Comparison of ENCODE assay signal across 8 cellular contexts in genomic region chr2:85601771-85602475, GRCh38. TPM values are rescaled to one million over a fixed set of nuclear protein-coding genes. Genes with fewer than 3 reads are reported as not detected.
DNase-seq lines count a peak whose midpoint lies in the region; ATAC-seq and TF ChIP-seq lines count a peak whose summit lies in the region.

No MANE protein-coding gene starts in this region.

- DNase-seq in EL (peak; percentile 51), right atrium auricular region (ENCODE audit: low spot score) (peak; percentile 79), prostate gland (ENCODE audit: low spot score) (peak; percentile 64), NCI-H2081 treated with DMSO at 0.1 percent for 48 hours (lab: John Stamatoyannopoulos, UW) (no peak), HuH-7.5 (ENCODE audit: low spot score) (no peak)

- TF ChIP-seq POLR2A in prostate gland (IDR thresholded peaks at IDR 0.05), result no peak

- H3K4me3 ChIP-seq in right atrium auricular region, result peak overlapping the region; percentile 78 to 89
- peak overlapping the region; percentile 74 to 81 for H3K4me3 ChIP-seq in prostate gland

- H3K27ac ChIP-seq in adipose tissue (ENCODE audit: low read depth, low read length), result peak overlapping the region; percentile 73
- peak overlapping the region; percentile 88 to 90 for H3K27ac ChIP-seq in right atrium auricular region
- peak overlapping the region; percentile 87 to 90 for H3K27ac ChIP-seq in prostate gland

- peak; percentile 32 for ATAC-seq in GM21390 (IDR thresholded peaks at IDR 0.05; ENCODE audit: unreplicated experiment)
- ATAC-seq in HG03575 (IDR thresholded peaks at IDR 0.05; ENCODE audit: extremely low read depth, insufficient number of reproducible peaks, low FRiP score, unreplicated experiment), result peak; percentile 4

- peaks cover 0 to 60% of the 10 kb centered on the region in 2 donors for H3K4me1 ChIP-seq in right atrium auricular region
- peaks cover 15% of the 10 kb centered on the region for H3K4me1 ChIP-seq in prostate gland (replicated peaks)

- no peaks in the 10 kb centered on the region for H3K9me3 ChIP-seq in right atrium auricular region
- no peaks in the 10 kb centered on the region for H3K9me3 ChIP-seq in prostate gland

- 5 to 7% (median 6%) methylated on average over 32 to 36 of the region's 36 CpGs for WGBS in adipose tissue, 3 donors
- 5% methylated on average over 34 of the region's 36 CpGs for WGBS in prostate gland

- intact Hi-C loops in prostate gland (cut with DNase I), result no loop called here

- H3K27me3 ChIP-seq in right atrium auricular region, result no peaks in the 10 kb centered on the region
- H3K27me3 ChIP-seq in prostate gland (replicated peaks; ENCODE audit: insufficient read depth), result no peaks in the 10 kb centered on the region

- H3K36me3 ChIP-seq in right atrium auricular region, result peaks cover 24% of the 10 kb centered on the region
- H3K36me3 ChIP-seq in prostate gland, result no peaks in the 10 kb centered on the region

- TF ChIP-seq CTCF in right atrium auricular region (IDR thresholded peaks at IDR 0.05) (no peak), prostate gland (IDR thresholded peaks at IDR 0.05) (no peak)

RNA-seq across cellular contexts. Expression of gene TMEM150A, which starts 0.6 kb away (rescaled TPM):
- 10 to 100 TPM; 23.5 to 30.3 (median 28.4) TPM for polyA plus RNA-seq in adipose tissue
- total RNA-seq in right atrium auricular region, result 10 to 100 TPM; 15.8 to 21.7 TPM
- total RNA-seq in prostate gland, result 10 to 100 TPM; 17.4 to 32.3 TPM

RNA-seq across cellular contexts. Expression of gene RNF181, which starts 6.4 kb away (rescaled TPM):
- polyA plus RNA-seq in adipose tissue, result 100 to 1,000 TPM; 177 to 184 (median 177) TPM
- 100 to 1,000 TPM; 109 to 194 TPM for total RNA-seq in right atrium auricular region
- 100 to 1,000 TPM; 161 to 201 TPM for total RNA-seq in prostate gland

RNA-seq across cellular contexts. Expression of gene C2orf68, which starts 9.9 kb away (rescaled TPM):
- 10 to 100 TPM; 10.6 to 15.5 (median 14.7) TPM for polyA plus RNA-seq in adipose tissue
- total RNA-seq in right atrium auricular region (10 to 100 TPM in 1 of 2 donors, 1 to 10 TPM in 1; 8.9 to 11.1 TPM), prostate gland (10 to 100 TPM; 16.1 to 26.1 TPM)

RNA-seq across cellular contexts. Expression of gene USP39, which starts 14.1 kb away (rescaled TPM):
- 10 to 100 TPM; 20.2 to 44.9 (median 31.7) TPM for polyA plus RNA-seq in adipose tissue
- 10 to 100 TPM; 35.0 to 78.2 TPM for total RNA-seq in right atrium auricular region
- total RNA-seq in prostate gland, result 10 to 100 TPM; 60.8 to 99.1 TPM

RNA-seq across cellular contexts. Expression of gene VAMP5, which starts 17.7 kb away (rescaled TPM):
- 100 to 1,000 TPM in 2 of 3 donors, 10 to 100 TPM in 1; 38.7 to 292 (median 145) TPM for polyA plus RNA-seq in adipose tissue
- 10 to 100 TPM; 37.2 to 61.7 TPM for total RNA-seq in right atrium auricular region
- 10 to 100 TPM in 1 of 2 donors, 1 to 10 TPM in 1; 8.4 to 27.0 TPM for total RNA-seq in prostate gland

Comparison
In these comparisons a context has a peak if more than half of its experiments do, and no peak if none do; other contexts are left out.
1. DNase-seq: peak in EL (single experiment), right atrium auricular region (single experiment) and prostate gland (single experiment); none in NCI-H2081 treated with DMSO at 0.1 percent for 48 hours (single experiment) and HuH-7.5 (single experiment).
2. Peak in every context shown above with its lines, with median percentiles within 50 percentile points of each other: H3K27ac ChIP-seq.